1 cellular context compared by ENCODE assay signal in the genomic region with DNA sequence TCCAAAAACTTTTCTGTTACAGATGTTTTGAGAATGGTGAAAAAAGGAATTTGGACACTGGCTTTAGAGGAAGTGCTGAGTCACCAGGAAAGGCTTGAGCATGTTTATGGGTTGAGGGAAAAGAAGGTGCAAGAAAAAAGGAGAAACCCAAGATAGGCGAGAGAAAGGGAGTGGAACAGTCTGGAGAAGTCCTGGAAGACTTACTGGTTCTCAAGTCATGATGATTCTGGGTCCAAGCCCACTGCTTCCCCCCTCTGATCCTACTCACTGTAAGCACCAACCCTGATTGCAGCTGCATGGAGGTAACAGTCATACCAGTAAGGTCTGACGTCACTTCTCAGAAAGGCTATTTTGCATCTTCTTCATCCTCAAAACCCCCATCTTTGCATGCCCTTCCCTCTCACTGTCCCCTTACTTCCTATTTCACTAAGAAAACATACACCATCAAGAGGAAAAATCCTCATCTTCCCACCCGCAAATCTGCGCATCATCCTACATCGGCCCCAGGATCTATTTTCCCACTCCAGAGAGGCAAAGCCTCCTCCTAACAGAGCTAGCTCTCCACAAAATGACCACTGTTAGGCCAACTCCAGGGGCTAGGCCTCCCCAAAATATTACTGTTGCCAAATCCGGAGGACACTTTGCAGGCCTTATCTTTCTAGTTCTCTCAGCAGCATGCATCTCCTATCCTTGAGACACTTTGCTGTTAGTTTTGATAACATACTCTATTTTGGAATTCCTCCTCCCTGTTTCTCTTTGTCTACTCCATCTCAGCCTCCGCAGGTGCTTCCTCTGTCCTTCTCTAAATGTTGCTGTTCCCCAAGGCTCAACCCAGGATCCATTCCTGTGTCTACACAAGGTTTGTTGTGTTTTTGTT.
TF ChIP-seq lines count a peak whose summit lies in the region.

No MANE protein-coding gene starts in this region.

TF ChIP-seq in HEK293, 187 proteins besides CTCF, POLR2A, EP300 and RAD21 (continued from another document):
- TF ChIP-seq, protein P1, sequence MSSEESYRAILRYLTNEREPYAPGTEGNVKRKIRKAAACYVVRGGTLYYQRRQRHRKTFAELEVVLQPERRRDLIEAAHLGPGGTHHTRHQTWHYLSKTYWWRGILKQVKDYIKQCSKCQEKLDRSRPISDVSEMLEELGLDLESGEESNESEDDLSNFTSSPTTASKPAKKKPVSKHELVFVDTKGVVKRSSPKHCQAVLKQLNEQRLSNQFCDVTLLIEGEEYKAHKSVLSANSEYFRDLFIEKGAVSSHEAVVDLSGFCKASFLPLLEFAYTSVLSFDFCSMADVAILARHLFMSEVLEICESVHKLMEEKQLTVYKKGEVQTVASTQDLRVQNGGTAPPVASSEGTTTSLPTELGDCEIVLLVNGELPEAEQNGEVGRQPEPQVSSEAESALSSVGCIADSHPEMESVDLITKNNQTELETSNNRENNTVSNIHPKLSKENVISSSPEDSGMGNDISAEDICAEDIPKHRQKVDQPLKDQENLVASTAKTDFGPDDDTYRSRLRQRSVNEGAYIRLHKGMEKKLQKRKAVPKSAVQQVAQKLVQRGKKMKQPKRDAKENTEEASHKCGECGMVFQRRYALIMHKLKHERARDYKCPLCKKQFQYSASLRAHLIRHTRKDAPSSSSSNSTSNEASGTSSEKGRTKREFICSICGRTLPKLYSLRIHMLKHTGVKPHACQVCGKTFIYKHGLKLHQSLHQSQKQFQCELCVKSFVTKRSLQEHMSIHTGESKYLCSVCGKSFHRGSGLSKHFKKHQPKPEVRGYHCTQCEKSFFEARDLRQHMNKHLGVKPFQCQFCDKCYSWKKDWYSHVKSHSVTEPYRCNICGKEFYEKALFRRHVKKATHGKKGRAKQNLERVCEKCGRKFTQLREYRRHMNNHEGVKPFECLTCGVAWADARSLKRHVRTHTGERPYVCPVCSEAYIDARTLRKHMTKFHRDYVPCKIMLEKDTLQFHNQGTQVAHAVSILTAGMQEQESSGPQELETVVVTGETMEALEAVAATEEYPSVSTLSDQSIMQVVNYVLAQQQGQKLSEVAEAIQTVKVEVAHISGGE (tag by site-specific recombination; conservative IDR thresholded peaks at IDR 0.05; ENCODE audit: low read depth): no peak
- TF ChIP-seq, protein P2, sequence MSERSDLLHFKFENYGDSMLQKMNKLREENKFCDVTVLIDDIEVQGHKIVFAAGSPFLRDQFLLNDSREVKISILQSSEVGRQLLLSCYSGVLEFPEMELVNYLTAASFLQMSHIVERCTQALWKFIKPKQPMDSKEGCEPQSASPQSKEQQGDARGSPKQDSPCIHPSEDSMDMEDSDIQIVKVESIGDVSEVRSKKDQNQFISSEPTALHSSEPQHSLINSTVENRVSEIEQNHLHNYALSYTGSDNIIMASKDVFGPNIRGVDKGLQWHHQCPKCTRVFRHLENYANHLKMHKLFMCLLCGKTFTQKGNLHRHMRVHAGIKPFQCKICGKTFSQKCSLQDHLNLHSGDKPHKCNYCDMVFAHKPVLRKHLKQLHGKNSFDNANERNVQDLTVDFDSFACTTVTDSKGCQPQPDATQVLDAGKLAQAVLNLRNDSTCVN (tag by site-specific recombination; optimal IDR thresholded peaks at IDR 0.05): no peak
- no peak for TF ChIP-seq MEIS1 (CRISPR knock-in tag; IDR thresholded peaks at IDR 0.05; ENCODE audit: borderline replicate concordance)
